34 cellular contexts compared by ENCODE assay signal in the genomic region with DNA sequence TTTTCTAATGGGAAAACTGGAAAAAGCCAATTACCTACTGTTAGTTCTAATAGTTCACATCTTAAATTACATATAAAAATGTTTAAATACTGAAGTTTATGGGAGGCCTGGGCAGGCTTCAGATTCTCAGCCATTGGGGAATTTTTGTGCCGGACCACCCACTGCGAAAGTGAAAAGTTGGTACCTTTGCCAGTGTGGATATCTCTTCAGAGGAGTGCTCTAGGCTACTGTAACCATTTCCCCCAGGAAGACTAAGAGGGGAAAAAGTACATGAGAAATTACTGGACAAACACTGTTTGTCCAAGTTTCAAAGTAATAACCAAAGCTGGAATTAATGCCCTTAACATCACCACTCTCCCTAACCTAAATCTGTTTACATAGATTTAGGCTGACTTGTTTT.
"Had no signal": no experiment of that assay in that cellular context is flagged by ENCODE, and none has a peak within 500 bp of the region (broad histone marks: within the 10 kb centered on the region; RNA-seq: fewer than 3 reads in every experiment).

No MANE protein-coding gene starts in this region.

- H3K36me3 ChIP-seq: MG63 had no signal

- H3K27me3 ChIP-seq: MG63 had no signal

- DNase-seq: Karpas-422, Kasumi-1, MG63, MM.1S, MV-4-11, NCI-H1048, NCI-H1092, NCI-H1092 treated with DMSO at 0.1 percent for 48 hours, NCI-H1105, NCI-H1105 treated with DMSO at 0.1 percent for 48 hours, NCI-H1417, NCI-H1417 treated with DMSO at 0.1 percent for 48 hours, NCI-H1436, NCI-H1436 treated with DMSO at 0.1 percent for 48 hours, NCI-H146, NCI-H1694, NCI-H1694 treated with DMSO at 0.1 percent for 48 hours, NCI-H187, NCI-H187 treated with DMSO at 0.1 percent for 48 hours, NCI-H1930, NCI-H2029, NCI-H2029 treated with DMSO at 0.1 percent for 48 hours, NCI-H2081, NCI-H2081 treated with DMSO at 0.1 percent for 48 hours, NCI-H2107, NCI-H2171, NCI-H2171 treated with DMSO at 0.1 percent for 48 hours, NCI-H2227 treated with DMSO at 0.1 percent for 48 hours, NCI-H226, NCI-H345, NCI-H446, NCI-H446 treated with DMSO at 0.1 percent for 48 hours, NCI-H510A, NCI-H510A treated with DMSO at 0.1 percent for 48 hours had no signal

- H3K9me3 ChIP-seq: MG63 had no signal

- H3K4me3 ChIP-seq: MG63 had no signal
